ENCODE assay signal across 18 cellular contexts in genomic region chr6:20997143-20997792, GRCh38.
A peak's percentile ranks its signal among the peaks of the same experiment; 100 is the strongest.
DNase-seq lines count a peak whose midpoint lies in the region; ATAC-seq, FAIRE-seq and TF ChIP-seq lines count a peak whose summit lies in the region.
"Had no signal": no experiment of that assay in that cellular context is flagged by ENCODE, and none has a peak within 500 bp of the region (broad histone marks: within the 10 kb centered on the region; RNA-seq: fewer than 3 reads in every experiment).

No MANE protein-coding gene starts in this region.

- peaks cover 0 to 2% (median 0%) of the 10 kb centered on the region in 3 donors for H3K27me3 Mint-ChIP-seq in immature natural killer cell (ENCODE audit: low read depth in 3 of 3)
- H3K27me3 Mint-ChIP-seq: dendritic cell treated with granulocyte-macrophage colony-stimulating factor and Interleukin-4, amounts not matched to agents 40 ng/mL and 50 ng/mL, for 4 days had no signal

- no peak for FAIRE-seq in D721Med (lab: Jason Lieb, UNC)
- FAIRE-seq: astrocyte, islet of Langerhans had no signal

- TF ChIP-seq CTCF in D721Med (IDR thresholded peaks at IDR 0.05; ENCODE audit: insufficient read depth, missing control alignments), result no peak

- DNase-seq in EH (ENCODE audit: low read depth) (peak; percentile 1), NCI-H69 (lab: John Stamatoyannopoulos, UW) (peak; percentile 44), iris pigment epithelial cell (ENCODE audit: low read depth) (peak; percentile 6), D721Med (ENCODE audit: insufficient read length, low spot score) (no peak), midbrain (lab: John Stamatoyannopoulos, UW) (no peak), NCI-H1092 treated with DMSO at 0.1 percent for 48 hours (lab: John Stamatoyannopoulos, UW) (no peak), immature natural killer cell (no peak)
- DNase-seq: activated naive CD4-positive, alpha-beta T cell; erythroblast; glutamatergic neuron; NCI-H1417 treated with DMSO at 0.1 percent for 48 hours; NCI-H2227 treated with DMSO at 0.1 percent for 48 hours; right lobe of liver had no signal

- H3K4me1 Mint-ChIP-seq in immature natural killer cell, result no peaks in the 10 kb centered on the region

- peaks cover 0 to 2% (median 0%) of the 10 kb centered on the region in 6 donors for H3K9me3 Mint-ChIP-seq in immature natural killer cell

- H3K36me3 Mint-ChIP-seq in immature natural killer cell, result peaks cover 16 to 25% (median 20%) of the 10 kb centered on the region in 3 donors

- peak overlapping the region in 1 of 6 donors; percentile 44 for H3K27ac Mint-ChIP-seq in immature natural killer cell
- H3K27ac Mint-ChIP-seq: dendritic cell treated with granulocyte-macrophage colony-stimulating factor and Interleukin-4, amounts not matched to agents 40 ng/mL and 50 ng/mL, for 4 days; mesothelial cell of epicardium had no signal

- H3K4me3 Mint-ChIP-seq in immature natural killer cell, result no peak overlapping the region
- H3K4me3 Mint-ChIP-seq: dendritic cell treated with granulocyte-macrophage colony-stimulating factor and Interleukin-4, amounts not matched to agents 40 ng/mL and 50 ng/mL, for 4 days; mesothelial cell of epicardium had no signal

- peak; percentile 36 for ATAC-seq in GM18870 (IDR thresholded peaks at IDR 0.05; ENCODE audit: unreplicated experiment)
- ATAC-seq: right lobe of liver had no signal

Comparison
In these comparisons a context has a peak if more than half of its experiments do, and no peak if none do; other contexts are left out.
1. DNase-seq: peak in EH (single experiment), NCI-H69 (single experiment) and iris pigment epithelial cell (single experiment); none in D721Med (single experiment), midbrain (single experiment), NCI-H1092 treated with DMSO at 0.1 percent for 48 hours (single experiment) and immature natural killer cell (0 of 3).